20 cellular contexts compared by ENCODE assay signal in the genomic region with DNA sequence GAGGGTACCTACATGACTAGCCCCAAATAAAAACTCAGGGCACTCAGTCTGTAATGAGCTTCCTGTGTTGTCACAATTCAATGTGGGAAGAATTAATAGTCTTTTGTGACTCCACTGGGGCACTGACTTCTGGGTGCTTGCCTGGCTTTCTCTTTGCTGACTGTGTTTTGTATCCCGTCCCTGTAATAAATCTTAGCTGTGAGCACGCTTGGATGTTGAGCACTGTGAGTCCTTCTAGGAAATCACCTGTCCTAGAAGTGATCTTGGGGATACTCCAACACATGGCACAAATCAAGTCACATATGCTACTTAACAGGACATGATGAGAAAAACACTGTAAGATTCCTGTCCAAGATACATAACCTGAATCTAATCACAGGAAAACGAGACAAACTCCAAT.
"Had no signal": no experiment of that assay in that cellular context is flagged by ENCODE, and none has a peak within 500 bp of the region (broad histone marks: within the 10 kb centered on the region; RNA-seq: fewer than 3 reads in every experiment).

No MANE protein-coding gene starts in this region.

- H3K27me3 ChIP-seq: adrenal gland, Peyer's patch had no signal

- DNase-seq: activated CD4-positive, alpha-beta T cell treated with anti-CD3 and anti-CD28 coated beads for 48 hours; activated CD4-positive, alpha-beta T cell treated with anti-CD3 and anti-CD28 coated beads, Interleukin-2, amount 50 U/mL, for 4 hours; activated CD4-positive, CD25-positive, alpha-beta regulatory T cell treated with anti-CD3 and anti-CD28 coated beads, Interleukin-2, amount 50 U/mL, for 72 hours; activated CD8-positive, alpha-beta memory T cell treated with anti-CD3 and anti-CD28 coated beads for 24 hours; activated naive CD4-positive, alpha-beta T cell treated with anti-CD3 and anti-CD28 coated beads, Interleukin-2, amount 50 U/mL, for 16 hours; activated naive CD8-positive, alpha-beta T cell treated with anti-CD3 and anti-CD28 coated beads, Interleukin-2, amount 10 ng/mL, durations not matched to agents 7 days and 5 days; activated T-cell treated with anti-CD3 and anti-CD28 coated beads, Interleukin-2, amount 50 U/mL, for 4 hours; adrenal gland; MM.1S; NCI-H1105 treated with DMSO at 0.1 percent for 48 hours; NCI-H1436 treated with DMSO at 0.1 percent for 48 hours; NCI-H187; NCI-H2081; NCI-H510A treated with DMSO at 0.1 percent for 48 hours; NCI-H69; Peyer's patch; SHP77; T-helper 17 cell; T-helper 9 cell had no signal

- ATAC-seq: activated T-cell treated with anti-CD3 and anti-CD28 coated beads, Interleukin-2, amount 50 U/mL, for 4 hours; T-helper 17 cell; WTC11 had no signal

- H3K9me3 Mint-ChIP-seq: activated naive CD8-positive, alpha-beta T cell treated with anti-CD3 and anti-CD28 coated beads, Interleukin-2, amount 10 ng/mL, durations not matched to agents 7 days and 5 days; activated T-cell treated with anti-CD3 and anti-CD28 coated beads, Interleukin-2, amount 50 U/mL, for 4 hours; WTC11 had no signal

- H3K4me3 Mint-ChIP-seq: activated naive CD8-positive, alpha-beta T cell treated with anti-CD3 and anti-CD28 coated beads, Interleukin-2, amount 10 ng/mL, durations not matched to agents 7 days and 5 days; activated T-cell treated with anti-CD3 and anti-CD28 coated beads, Interleukin-2, amount 50 U/mL, for 4 hours; T-helper 17 cell; WTC11 had no signal

- H3K9me3 ChIP-seq: adrenal gland, Peyer's patch had no signal

- H3K4me1 ChIP-seq: adrenal gland, Peyer's patch had no signal

- H3K27me3 Mint-ChIP-seq: activated naive CD8-positive, alpha-beta T cell treated with anti-CD3 and anti-CD28 coated beads, Interleukin-2, amount 10 ng/mL, durations not matched to agents 7 days and 5 days; T-helper 17 cell had no signal

- H3K4me1 Mint-ChIP-seq: WTC11 had no signal

- H3K4me3 ChIP-seq: adrenal gland, Peyer's patch had no signal

- H3K27ac Mint-ChIP-seq: activated naive CD8-positive, alpha-beta T cell treated with anti-CD3 and anti-CD28 coated beads, Interleukin-2, amount 10 ng/mL, durations not matched to agents 7 days and 5 days had no signal

- H3K27ac ChIP-seq: adrenal gland, Peyer's patch had no signal
